ENCODE assay signal across 9 cellular contexts in genomic region chr6:30463651-30464618, GRCh38. TPM values are rescaled to one million over a fixed set of nuclear protein-coding genes. Genes with fewer than 3 reads are reported as not detected.
DNase-seq lines count a peak whose midpoint lies in the region; ATAC-seq and TF ChIP-seq lines count a peak whose summit lies in the region.
"Had no signal": no experiment of that assay in that cellular context is flagged by ENCODE, and none has a peak within 500 bp of the region (broad histone marks: within the 10 kb centered on the region; RNA-seq: fewer than 3 reads in every experiment).

No MANE protein-coding gene starts in this region.

- H3K27ac ChIP-seq in stomach, result no peak overlapping the region
- H3K27ac ChIP-seq: VCaP had no signal

- H3K4me1 ChIP-seq in stomach, result peaks cover 11 to 33% (median 27%) of the 10 kb centered on the region in 4 donors

- TF ChIP-seq CTCF in NB4 (IDR thresholded peaks at IDR 0.05; ENCODE audit: low read depth, low read length) (no peak), stomach (IDR thresholded peaks at IDR 0.05) (no peak)

- TF ChIP-seq POLR2A in NB4 (IDR thresholded peaks at IDR 0.05; ENCODE audit: extremely low read depth, insufficient read length), result no peak
- TF ChIP-seq POLR2A in stomach (IDR thresholded peaks at IDR 0.05), result no peak

- H3K36me3 ChIP-seq in stomach, result no peaks in the 10 kb centered on the region

- TF ChIP-seq EP300 in stomach (IDR thresholded peaks at IDR 0.05), result no peak

- H3K9me3 ChIP-seq in stomach, result peaks cover under 1 to 13% (median 7%) of the 10 kb centered on the region in 4 donors

- DNase-seq in AG08395 (ENCODE audit: low spot score), result peak; percentile 29
- peak; percentile 92 for DNase-seq in NB4 (ENCODE audit: low read depth)
- DNase-seq in activated T-helper 9 cell treated with anti-CD3 and anti-CD28 coated beads, Interleukin-2, amount 50 U/mL, for 16 hours (ENCODE audit: low read depth), result peak; percentile 51
- no peak for DNase-seq in left lobe of liver (ENCODE audit: low spot score)
- DNase-seq in stomach, result peak; percentile 57
- no peak for DNase-seq in anterior cingulate cortex (lab: John Stamatoyannopoulos, UW)

- WGBS in stomach, 5 donors, result 15 to 27% (median 16%) methylated on average over 40 to 64 of the region's 64 CpGs

- intact Hi-C loops in stomach (cut with DNase I; ENCODE audit: low total_unique reads), result no loop called here

- peaks cover 15 to 96% (median 89%) of the 10 kb centered on the region in 3 donors for H3K27me3 ChIP-seq in stomach

- H3K4me3 ChIP-seq in NB4 (ENCODE audit: low read depth, low read length), result no peak overlapping the region
- peak overlapping the region in 2 of 4 donors; percentile 6 to 38 for H3K4me3 ChIP-seq in stomach

- peak; percentile 6 for ATAC-seq in left lobe of liver
- ATAC-seq in HG02885 (IDR thresholded peaks at IDR 0.05; ENCODE audit: poor library complexity, unreplicated experiment), result no peak
- ATAC-seq in HG02884 (IDR thresholded peaks at IDR 0.05; ENCODE audit: unreplicated experiment), result no peak

RNA-seq across cellular contexts. Expression of gene HLA-E, which starts 25.4 kb away (rescaled TPM):
- total RNA-seq in left lobe of liver (141 TPM), stomach (100 to 1,000 TPM; 182 to 566 (median 272) TPM)
- polyA plus RNA-seq in stomach, result 100 to 1,000 TPM; 120 to 300 (median 121) TPM

Comparison
In these comparisons a context has a peak if more than half of its experiments do, and no peak if none do; other contexts are left out.
1. DNase-seq: peak in AG08395 (single experiment), NB4 (single experiment), activated T-helper 9 cell treated with anti-CD3 and anti-CD28 coated beads, Interleukin-2, amount 50 U/mL, for 16 hours (single experiment) and stomach (single experiment); none in left lobe of liver (single experiment) and anterior cingulate cortex (0 of 58).